In the genomic region with DNA sequence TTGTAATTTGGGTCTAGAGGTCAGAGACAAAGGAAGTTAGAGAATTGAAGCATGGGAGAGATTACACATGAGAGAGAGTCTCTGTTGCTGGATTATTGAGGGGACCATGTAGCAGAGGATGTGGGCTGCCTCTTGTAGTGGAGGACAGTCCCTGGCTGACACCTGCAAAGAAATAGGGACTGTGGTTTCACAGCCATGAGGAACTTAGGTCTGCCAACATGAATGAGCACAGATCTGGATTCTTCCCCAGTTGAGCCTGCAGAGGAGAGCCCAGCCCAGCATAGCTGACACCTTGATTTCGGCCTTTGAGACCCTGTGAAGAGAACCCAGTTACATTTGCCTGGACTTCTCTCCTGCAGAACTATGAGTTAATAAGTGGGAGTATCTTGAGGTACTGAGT, we compare ENCODE assay signal across 14 cellular contexts.
DNase-seq lines count a peak whose midpoint lies in the region; ATAC-seq and TF ChIP-seq lines count a peak whose summit lies in the region.
"Had no signal": no experiment of that assay in that cellular context is flagged by ENCODE, and none has a peak within 500 bp of the region (broad histone marks: within the 10 kb centered on the region; RNA-seq: fewer than 3 reads in every experiment).

No MANE protein-coding gene starts in this region.

- H3K4me3 Mint-ChIP-seq in activated CD8-positive, alpha-beta memory T cell treated with anti-CD3 and anti-CD28 coated beads, Interleukin-2, amount 10 ng/mL, durations not matched to agents 7 days and 5 days = no peak overlapping the region
- H3K4me3 Mint-ChIP-seq in endodermal cell (no peak overlapping the region), osteocyte (ENCODE audit: unreplicated experiment) (no peak overlapping the region)
- H3K4me3 Mint-ChIP-seq: B cell; CD8-positive, alpha-beta T cell had no signal

- no peak overlapping the region for H3K27ac ChIP-seq in endodermal cell (ENCODE audit: low read depth, low read length)
- H3K27ac ChIP-seq: BLaER1 treated with 17β-estradiol and CSF1 and Interleukin-3, amounts not matched to agents 10 nM and 100 nM had no signal

- H3K27me3 Mint-ChIP-seq in activated CD8-positive, alpha-beta memory T cell treated with anti-CD3 and anti-CD28 coated beads, Interleukin-2, amount 10 ng/mL, durations not matched to agents 7 days and 5 days = peaks cover 26% of the 10 kb centered on the region
- peaks cover 9% of the 10 kb centered on the region for H3K27me3 Mint-ChIP-seq in endodermal cell (ENCODE audit: insufficient read depth)
- H3K27me3 Mint-ChIP-seq in osteocyte (ENCODE audit: unreplicated experiment) = peaks cover 9% of the 10 kb centered on the region

- no peaks in the 10 kb centered on the region for H3K4me1 ChIP-seq in endodermal cell (ENCODE audit: control insufficient read depth, insufficient read depth, low read length)
- H3K4me1 ChIP-seq: HAP-1 had no signal

- no peaks in the 10 kb centered on the region for H3K36me3 Mint-ChIP-seq in activated CD8-positive, alpha-beta memory T cell treated with anti-CD3 and anti-CD28 coated beads, Interleukin-2, amount 10 ng/mL, durations not matched to agents 7 days and 5 days
- H3K36me3 Mint-ChIP-seq in endodermal cell (ENCODE audit: low read depth) (no peaks in the 10 kb centered on the region), osteocyte (ENCODE audit: unreplicated experiment) (no peaks in the 10 kb centered on the region)
- H3K36me3 Mint-ChIP-seq: CD8-positive, alpha-beta T cell had no signal

- H3K36me3 ChIP-seq in endodermal cell (ENCODE audit: control insufficient read depth, insufficient read depth, low read length) = no peaks in the 10 kb centered on the region
- H3K36me3 ChIP-seq: BLaER1 treated with 17β-estradiol and CSF1 and Interleukin-3, amounts not matched to agents 10 nM and 100 nM; HAP-1 had no signal

- CTCF ChIA-PET in activated CD8-positive, alpha-beta memory T cell treated with anti-CD3 and anti-CD28 coated beads, Interleukin-2, amount 10 ng/mL, durations not matched to agents 7 days and 5 days (lab: Charles Lee) = no interaction called here

- H3K27ac Mint-ChIP-seq in activated CD8-positive, alpha-beta memory T cell treated with anti-CD3 and anti-CD28 coated beads, Interleukin-2, amount 10 ng/mL, durations not matched to agents 7 days and 5 days = no peak overlapping the region
- H3K27ac Mint-ChIP-seq in endodermal cell = no peak overlapping the region
- no peak overlapping the region for H3K27ac Mint-ChIP-seq in osteocyte (ENCODE audit: unreplicated experiment)
- H3K27ac Mint-ChIP-seq: B cell; CD8-positive, alpha-beta T cell had no signal

- no peaks in the 10 kb centered on the region for H3K4me1 Mint-ChIP-seq in activated CD8-positive, alpha-beta memory T cell treated with anti-CD3 and anti-CD28 coated beads, Interleukin-2, amount 10 ng/mL, durations not matched to agents 7 days and 5 days
- no peaks in the 10 kb centered on the region for H3K4me1 Mint-ChIP-seq in endodermal cell
- H3K4me1 Mint-ChIP-seq in osteocyte (ENCODE audit: unreplicated experiment) = no peaks in the 10 kb centered on the region
- H3K4me1 Mint-ChIP-seq: B cell had no signal

- TF ChIP-seq CTCF in endodermal cell (conservative IDR thresholded peaks at IDR 0.05) (no peak), osteocyte (IDR thresholded peaks at IDR 0.05) (no peak)

- no peak overlapping the region for H3K9ac ChIP-seq in endodermal cell (ENCODE audit: extremely low read depth, low read length, poor library complexity, severe bottlenecking)
- H3K9ac ChIP-seq: BLaER1 treated with 17β-estradiol and CSF1 and Interleukin-3, amounts not matched to agents 10 nM and 100 nM; GM23248 had no signal

- ATAC-seq in activated CD8-positive, alpha-beta memory T cell treated with anti-CD3 and anti-CD28 coated beads, Interleukin-2, amount 10 ng/mL, durations not matched to agents 7 days and 5 days = no peak
- no peak for ATAC-seq in GM21390 (IDR thresholded peaks at IDR 0.05; ENCODE audit: unreplicated experiment)
- ATAC-seq: CD8-positive, alpha-beta T cell had no signal

- DNase-seq in activated CD8-positive, alpha-beta memory T cell treated with anti-CD3 and anti-CD28 coated beads for 24 hours = peak; percentile 17
- no peak for DNase-seq in activated CD8-positive, alpha-beta memory T cell treated with anti-CD3 and anti-CD28 coated beads, Interleukin-2, amount 10 ng/mL, durations not matched to agents 7 days and 5 days
- DNase-seq in endodermal cell = peak; percentile 11
- peak; percentile 19 for DNase-seq in osteocyte (ENCODE audit: extremely low spot score, unreplicated experiment)
- DNase-seq in iPS-NIHi7 (ENCODE audit: extremely low spot score) = no peak
- DNase-seq: Calu3; CD8-positive, alpha-beta T cell; DMS79 treated with DMSO at 0.1 percent for 48 hours; GF-D8; GM23248 had no signal

- no peak overlapping the region for H3K4me3 ChIP-seq in endodermal cell (ENCODE audit: low read length)
- H3K4me3 ChIP-seq: BLaER1 treated with 17β-estradiol and CSF1 and Interleukin-3, amounts not matched to agents 10 nM and 100 nM; GM23248; HAP-1 had no signal

- H3K27me3 ChIP-seq in endodermal cell (ENCODE audit: control insufficient read depth, insufficient read depth, low read length, poor library complexity, severe bottlenecking) = no peaks in the 10 kb centered on the region
- H3K27me3 ChIP-seq: BLaER1 treated with 17β-estradiol and CSF1 and Interleukin-3, amounts not matched to agents 10 nM and 100 nM had no signal

- H3K9me3 Mint-ChIP-seq in activated CD8-positive, alpha-beta memory T cell treated with anti-CD3 and anti-CD28 coated beads, Interleukin-2, amount 10 ng/mL, durations not matched to agents 7 days and 5 days (ENCODE audit: low read depth) = no peaks in the 10 kb centered on the region
- peaks cover 13% of the 10 kb centered on the region for H3K9me3 Mint-ChIP-seq in endodermal cell
- H3K9me3 Mint-ChIP-seq in osteocyte (ENCODE audit: unreplicated experiment) = peaks cover 4% of the 10 kb centered on the region

- no peaks in the 10 kb centered on the region for H3K9me3 ChIP-seq in endodermal cell (ENCODE audit: control insufficient read depth, low read length)
- H3K9me3 ChIP-seq: HAP-1 had no signal

- WGBS in endodermal cell (ENCODE audit: insufficient coverage in 1 of 2, insufficient read length in 1 of 2), 2 experiments = 60% methylated on average over 1 of the region's 1 CpG; no CpG with 5 or more reads in 1 of the 2 experiments

Comparison
In these comparisons a context has a peak if more than half of its experiments do, and no peak if none do; other contexts are left out.
1. DNase-seq: peak in activated CD8-positive, alpha-beta memory T cell treated with anti-CD3 and anti-CD28 coated beads for 24 hours (single experiment), endodermal cell (single experiment) and osteocyte (single experiment); none in activated CD8-positive, alpha-beta memory T cell treated with anti-CD3 and anti-CD28 coated beads, Interleukin-2, amount 10 ng/mL, durations not matched to agents 7 days and 5 days (single experiment) and iPS-NIHi7 (single experiment).